ENCODE assay signal across 1 cellular context in the genomic region with DNA sequence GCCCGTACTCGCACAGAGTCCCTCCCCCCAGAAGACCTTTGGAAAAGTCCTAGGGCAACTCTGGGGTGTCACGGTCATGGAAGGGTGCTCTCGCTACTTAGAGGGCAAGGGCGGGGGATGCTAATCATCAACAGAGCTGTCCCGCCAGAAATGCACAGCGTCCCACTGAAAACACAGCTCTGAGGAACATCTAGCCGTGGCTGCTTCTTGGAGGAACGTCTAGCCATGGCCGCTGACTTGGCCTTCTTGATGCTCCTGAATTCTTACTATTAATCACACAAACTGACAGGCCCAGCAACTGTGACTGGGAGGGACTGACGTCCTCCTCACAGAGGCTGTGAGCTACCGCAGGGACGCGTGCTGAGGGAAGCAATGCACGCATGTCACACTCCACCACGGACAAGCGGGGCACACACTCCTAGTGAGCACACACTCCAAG.
TF ChIP-seq lines count a peak whose summit lies in the region.

No MANE protein-coding gene starts in this region.

TF ChIP-seq in GM23338, 12 proteins besides CTCF, POLR2A, EP300 and RAD21 (continued from another document):
- TF ChIP-seq, protein P1, sequence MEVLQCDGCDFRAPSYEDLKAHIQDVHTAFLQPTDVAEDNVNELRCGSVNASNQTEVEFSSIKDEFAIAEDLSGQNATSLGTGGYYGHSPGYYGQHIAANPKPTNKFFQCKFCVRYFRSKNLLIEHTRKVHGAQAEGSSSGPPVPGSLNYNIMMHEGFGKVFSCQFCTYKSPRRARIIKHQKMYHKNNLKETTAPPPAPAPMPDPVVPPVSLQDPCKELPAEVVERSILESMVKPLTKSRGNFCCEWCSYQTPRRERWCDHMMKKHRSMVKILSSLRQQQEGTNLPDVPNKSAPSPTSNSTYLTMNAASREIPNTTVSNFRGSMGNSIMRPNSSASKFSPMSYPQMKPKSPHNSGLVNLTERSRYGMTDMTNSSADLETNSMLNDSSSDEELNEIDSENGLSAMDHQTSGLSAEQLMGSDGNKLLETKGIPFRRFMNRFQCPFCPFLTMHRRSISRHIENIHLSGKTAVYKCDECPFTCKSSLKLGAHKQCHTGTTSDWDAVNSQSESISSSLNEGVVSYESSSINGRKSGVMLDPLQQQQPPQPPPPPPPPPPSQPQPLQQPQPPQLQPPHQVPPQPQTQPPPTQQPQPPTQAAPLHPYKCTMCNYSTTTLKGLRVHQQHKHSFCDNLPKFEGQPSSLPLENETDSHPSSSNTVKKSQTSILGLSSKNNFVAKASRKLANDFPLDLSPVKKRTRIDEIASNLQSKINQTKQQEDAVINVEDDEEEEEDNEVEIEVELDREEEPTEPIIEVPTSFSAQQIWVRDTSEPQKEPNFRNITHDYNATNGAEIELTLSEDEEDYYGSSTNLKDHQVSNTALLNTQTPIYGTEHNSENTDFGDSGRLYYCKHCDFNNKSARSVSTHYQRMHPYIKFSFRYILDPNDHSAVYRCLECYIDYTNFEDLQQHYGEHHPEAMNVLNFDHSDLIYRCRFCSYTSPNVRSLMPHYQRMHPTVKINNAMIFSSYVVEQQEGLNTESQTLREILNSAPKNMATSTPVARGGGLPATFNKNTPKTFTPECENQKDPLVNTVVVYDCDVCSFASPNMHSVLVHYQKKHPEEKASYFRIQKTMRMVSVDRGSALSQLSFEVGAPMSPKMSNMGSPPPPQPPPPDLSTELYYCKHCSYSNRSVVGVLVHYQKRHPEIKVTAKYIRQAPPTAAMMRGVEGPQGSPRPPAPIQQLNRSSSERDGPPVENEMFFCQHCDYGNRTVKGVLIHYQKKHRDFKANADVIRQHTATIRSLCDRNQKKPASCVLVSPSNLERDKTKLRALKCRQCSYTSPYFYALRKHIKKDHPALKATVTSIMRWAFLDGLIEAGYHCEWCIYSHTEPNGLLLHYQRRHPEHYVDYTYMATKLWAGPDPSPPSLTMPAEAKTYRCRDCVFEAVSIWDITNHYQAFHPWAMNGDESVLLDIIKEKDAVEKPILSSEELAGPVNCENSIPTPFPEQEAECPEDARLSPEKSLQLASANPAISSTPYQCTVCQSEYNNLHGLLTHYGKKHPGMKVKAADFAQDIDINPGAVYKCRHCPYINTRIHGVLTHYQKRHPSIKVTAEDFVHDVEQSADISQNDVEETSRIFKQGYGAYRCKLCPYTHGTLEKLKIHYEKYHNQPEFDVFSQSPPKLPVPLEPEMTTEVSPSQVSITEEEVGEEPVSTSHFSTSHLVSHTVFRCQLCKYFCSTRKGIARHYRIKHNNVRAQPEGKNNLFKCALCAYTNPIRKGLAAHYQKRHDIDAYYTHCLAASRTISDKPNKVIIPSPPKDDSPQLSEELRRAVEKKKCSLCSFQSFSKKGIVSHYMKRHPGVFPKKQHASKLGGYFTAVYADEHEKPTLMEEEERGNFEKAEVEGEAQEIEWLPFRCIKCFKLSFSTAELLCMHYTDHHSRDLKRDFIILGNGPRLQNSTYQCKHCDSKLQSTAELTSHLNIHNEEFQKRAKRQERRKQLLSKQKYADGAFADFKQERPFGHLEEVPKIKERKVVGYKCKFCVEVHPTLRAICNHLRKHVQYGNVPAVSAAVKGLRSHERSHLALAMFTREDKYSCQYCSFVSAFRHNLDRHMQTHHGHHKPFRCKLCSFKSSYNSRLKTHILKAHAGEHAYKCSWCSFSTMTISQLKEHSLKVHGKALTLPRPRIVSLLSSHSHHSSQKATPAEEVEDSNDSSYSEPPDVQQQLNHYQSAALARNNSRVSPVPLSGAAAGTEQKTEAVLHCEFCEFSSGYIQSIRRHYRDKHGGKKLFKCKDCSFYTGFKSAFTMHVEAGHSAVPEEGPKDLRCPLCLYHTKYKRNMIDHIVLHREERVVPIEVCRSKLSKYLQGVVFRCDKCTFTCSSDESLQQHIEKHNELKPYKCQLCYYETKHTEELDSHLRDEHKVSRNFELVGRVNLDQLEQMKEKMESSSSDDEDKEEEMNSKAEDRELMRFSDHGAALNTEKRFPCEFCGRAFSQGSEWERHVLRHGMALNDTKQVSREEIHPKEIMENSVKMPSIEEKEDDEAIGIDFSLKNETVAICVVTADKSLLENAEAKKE (CRISPR knock-in tag; IDR thresholded peaks at IDR 0.05): no peak
- TF ChIP-seq, protein P2, sequence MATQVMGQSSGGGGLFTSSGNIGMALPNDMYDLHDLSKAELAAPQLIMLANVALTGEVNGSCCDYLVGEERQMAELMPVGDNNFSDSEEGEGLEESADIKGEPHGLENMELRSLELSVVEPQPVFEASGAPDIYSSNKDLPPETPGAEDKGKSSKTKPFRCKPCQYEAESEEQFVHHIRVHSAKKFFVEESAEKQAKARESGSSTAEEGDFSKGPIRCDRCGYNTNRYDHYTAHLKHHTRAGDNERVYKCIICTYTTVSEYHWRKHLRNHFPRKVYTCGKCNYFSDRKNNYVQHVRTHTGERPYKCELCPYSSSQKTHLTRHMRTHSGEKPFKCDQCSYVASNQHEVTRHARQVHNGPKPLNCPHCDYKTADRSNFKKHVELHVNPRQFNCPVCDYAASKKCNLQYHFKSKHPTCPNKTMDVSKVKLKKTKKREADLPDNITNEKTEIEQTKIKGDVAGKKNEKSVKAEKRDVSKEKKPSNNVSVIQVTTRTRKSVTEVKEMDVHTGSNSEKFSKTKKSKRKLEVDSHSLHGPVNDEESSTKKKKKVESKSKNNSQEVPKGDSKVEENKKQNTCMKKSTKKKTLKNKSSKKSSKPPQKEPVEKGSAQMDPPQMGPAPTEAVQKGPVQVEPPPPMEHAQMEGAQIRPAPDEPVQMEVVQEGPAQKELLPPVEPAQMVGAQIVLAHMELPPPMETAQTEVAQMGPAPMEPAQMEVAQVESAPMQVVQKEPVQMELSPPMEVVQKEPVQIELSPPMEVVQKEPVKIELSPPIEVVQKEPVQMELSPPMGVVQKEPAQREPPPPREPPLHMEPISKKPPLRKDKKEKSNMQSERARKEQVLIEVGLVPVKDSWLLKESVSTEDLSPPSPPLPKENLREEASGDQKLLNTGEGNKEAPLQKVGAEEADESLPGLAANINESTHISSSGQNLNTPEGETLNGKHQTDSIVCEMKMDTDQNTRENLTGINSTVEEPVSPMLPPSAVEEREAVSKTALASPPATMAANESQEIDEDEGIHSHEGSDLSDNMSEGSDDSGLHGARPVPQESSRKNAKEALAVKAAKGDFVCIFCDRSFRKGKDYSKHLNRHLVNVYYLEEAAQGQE (IDR thresholded peaks at IDR 0.05; ENCODE audit: unreplicated experiment): no peak
- TF ChIP-seq JUNB (IDR thresholded peaks at IDR 0.05; ENCODE audit: unreplicated experiment) (no peak), EZH2phosphoT487 (IDR thresholded peaks at IDR 0.05; ENCODE audit: unreplicated experiment) (no peak), CREB1 (CRISPR knock-in tag; IDR thresholded peaks at IDR 0.05; ENCODE audit: low read depth) (no peak), NANOG (IDR thresholded peaks at IDR 0.05; ENCODE audit: borderline replicate concordance) (no peak)
- TF ChIP-seq, protein P3, sequence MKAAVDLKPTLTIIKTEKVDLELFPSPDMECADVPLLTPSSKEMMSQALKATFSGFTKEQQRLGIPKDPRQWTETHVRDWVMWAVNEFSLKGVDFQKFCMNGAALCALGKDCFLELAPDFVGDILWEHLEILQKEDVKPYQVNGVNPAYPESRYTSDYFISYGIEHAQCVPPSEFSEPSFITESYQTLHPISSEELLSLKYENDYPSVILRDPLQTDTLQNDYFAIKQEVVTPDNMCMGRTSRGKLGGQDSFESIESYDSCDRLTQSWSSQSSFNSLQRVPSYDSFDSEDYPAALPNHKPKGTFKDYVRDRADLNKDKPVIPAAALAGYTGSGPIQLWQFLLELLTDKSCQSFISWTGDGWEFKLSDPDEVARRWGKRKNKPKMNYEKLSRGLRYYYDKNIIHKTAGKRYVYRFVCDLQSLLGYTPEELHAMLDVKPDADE (IDR thresholded peaks at IDR 0.05): no peak
